Comparison of ENCODE assay signal across 8 cellular contexts in the genomic region with DNA sequence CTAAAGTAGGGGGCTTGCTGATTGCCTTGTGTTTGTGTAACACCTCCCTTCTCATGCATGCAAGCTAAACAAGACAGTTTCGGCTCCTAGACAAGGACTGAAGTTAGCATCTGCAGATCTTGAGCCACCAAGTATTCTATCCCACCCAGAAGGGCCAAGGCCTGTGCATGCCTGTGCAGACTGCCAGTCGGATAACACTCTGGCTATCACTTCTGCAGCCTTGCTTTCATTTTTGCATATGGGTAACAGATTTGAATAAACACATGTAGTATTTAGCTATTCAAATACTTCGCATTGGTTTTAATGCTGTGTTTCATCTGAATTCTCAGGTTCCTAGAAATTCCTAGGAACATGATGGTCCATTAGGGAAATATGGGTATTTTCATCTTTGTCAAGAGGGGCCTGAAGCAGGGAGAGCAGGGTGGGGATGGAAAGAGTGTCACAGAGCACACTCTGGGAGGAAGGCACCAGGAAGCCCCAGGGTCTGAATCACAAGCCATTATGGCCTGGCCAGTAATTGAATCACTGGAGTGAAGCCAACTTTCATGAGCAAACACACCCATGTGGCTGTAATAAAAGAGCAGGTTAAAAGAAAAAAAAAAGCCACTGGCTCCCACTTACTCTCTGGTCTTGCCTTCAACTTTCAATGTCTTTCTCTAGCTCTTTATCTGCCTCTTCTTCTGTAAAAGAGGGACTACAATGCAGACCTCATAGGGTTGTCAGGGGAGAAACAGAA. TPM values are rescaled to one million over a fixed set of nuclear protein-coding genes. Genes with fewer than 3 reads are reported as not detected.
DNase-seq lines count a peak whose midpoint lies in the region; ATAC-seq, FAIRE-seq and TF ChIP-seq lines count a peak whose summit lies in the region.

No MANE protein-coding gene starts in this region.

- ATAC-seq in HG02610 (IDR thresholded peaks at IDR 0.05; ENCODE audit: unreplicated experiment): no peak
- no peak for ATAC-seq in stimulated activated naive B cell treated with anti-CD40 and anti-IgM and Interleukin-4, amounts not matched to agents 10 μg/mL and 1 μg/mL and 100 μg/mL, for 72 hours (replicated peaks)

- H3K4me3 Mint-ChIP-seq in stimulated activated naive B cell treated with anti-CD40 and anti-IgM and Interleukin-4, amounts not matched to agents 10 μg/mL and 1 μg/mL and 100 μg/mL, for 72 hours: no peak overlapping the region

- H3K27ac Mint-ChIP-seq in stimulated activated naive B cell treated with anti-CD40 and anti-IgM and Interleukin-4, amounts not matched to agents 10 μg/mL and 1 μg/mL and 100 μg/mL, for 72 hours: no peak overlapping the region

- no peaks in the 10 kb centered on the region for H3K27me3 Mint-ChIP-seq in stimulated activated naive B cell treated with anti-CD40 and anti-IgM and Interleukin-4, amounts not matched to agents 10 μg/mL and 1 μg/mL and 100 μg/mL, for 72 hours

- peak; percentile 75 for DNase-seq in BE2C
- DNase-seq in M059J (ENCODE audit: low read depth): peak; percentile 96
- peak; percentile 44 to 79 for DNase-seq in SJCRH30
- DNase-seq in hepatic stellate cell (ENCODE audit: low spot score): peak; percentile 49
- DNase-seq in stimulated activated naive B cell treated with anti-CD40 and anti-IgM and Interleukin-4, amounts not matched to agents 10 μg/mL and 1 μg/mL and 100 μg/mL, for 72 hours: no peak
- no peak for DNase-seq in WERI-Rb-1
- DNase-seq in D721Med (ENCODE audit: insufficient read length, low spot score): no peak

- FAIRE-seq in D721Med (lab: Jason Lieb, UNC): no peak

- no peaks in the 10 kb centered on the region for H3K36me3 ChIP-seq in BE2C
- no peaks in the 10 kb centered on the region for H3K36me3 ChIP-seq in SJCRH30
- H3K36me3 ChIP-seq in WERI-Rb-1: no peaks in the 10 kb centered on the region

- H3K9me3 Mint-ChIP-seq in stimulated activated naive B cell treated with anti-CD40 and anti-IgM and Interleukin-4, amounts not matched to agents 10 μg/mL and 1 μg/mL and 100 μg/mL, for 72 hours: no peaks in the 10 kb centered on the region

- H3K4me3 ChIP-seq in BE2C (ENCODE audit: low read depth, low read length) (peak overlapping the region; percentile 26; the same call in 1 of the 2 replicates), SJCRH30 (no peak overlapping the region), WERI-Rb-1 (ENCODE audit: low read depth, low read length) (no peak overlapping the region)

- TF ChIP-seq CTCF in BE2C (IDR thresholded peaks at IDR 0.05; ENCODE audit: low read depth, low read length) (no peak), WERI-Rb-1 (IDR thresholded peaks at IDR 0.05; ENCODE audit: low read depth, low read length) (no peak), D721Med (IDR thresholded peaks at IDR 0.05; ENCODE audit: insufficient read depth, missing control alignments) (no peak)

- H3K27me3 ChIP-seq in BE2C (no peaks in the 10 kb centered on the region), SJCRH30 (no peaks in the 10 kb centered on the region), WERI-Rb-1 (ENCODE audit: insufficient read depth, low read depth, severe bottlenecking) (no peaks in the 10 kb centered on the region)

- H3K4me1 ChIP-seq in BE2C (peaks cover 21% of the 10 kb centered on the region), SJCRH30 (peaks cover 52% of the 10 kb centered on the region)

- no peaks in the 10 kb centered on the region for H3K36me3 Mint-ChIP-seq in stimulated activated naive B cell treated with anti-CD40 and anti-IgM and Interleukin-4, amounts not matched to agents 10 μg/mL and 1 μg/mL and 100 μg/mL, for 72 hours

- H3K4me1 Mint-ChIP-seq in stimulated activated naive B cell treated with anti-CD40 and anti-IgM and Interleukin-4, amounts not matched to agents 10 μg/mL and 1 μg/mL and 100 μg/mL, for 72 hours: no peaks in the 10 kb centered on the region

- H3K9me3 ChIP-seq in BE2C (no peaks in the 10 kb centered on the region), SJCRH30 (replicated peaks) (no peaks in the 10 kb centered on the region), WERI-Rb-1 (ENCODE audit: severe bottlenecking) (no peaks in the 10 kb centered on the region)

- peak overlapping the region; percentile 24 for H3K27ac ChIP-seq in SJCRH30
- H3K27ac ChIP-seq in WERI-Rb-1: no peak overlapping the region

RNA-seq across cellular contexts. Expression of gene GADD45A, which starts 28.2 kb away (rescaled TPM):
- polyA plus RNA-seq in BE2C (2012; ENCODE audit: insufficient read depth, insufficient read length, low read depth): 64.4 TPM
- 46.6 and 48.8 TPM in 2 replicates for total RNA-seq in M059J (2014; rRNA removed; shearing (Covaris generic))
- 103 and 126 TPM in 2 replicates for total RNA-seq in SJCRH30 (2014; rRNA removed; shearing (Covaris generic))

Comparison
In these comparisons a context has a peak if more than half of its experiments do, and no peak if none do; other contexts are left out.
1. DNase-seq: peak in BE2C (single experiment), M059J (single experiment), SJCRH30 (2 of 2) and hepatic stellate cell (single experiment); none in stimulated activated naive B cell treated with anti-CD40 and anti-IgM and Interleukin-4, amounts not matched to agents 10 μg/mL and 1 μg/mL and 100 μg/mL, for 72 hours (single experiment), WERI-Rb-1 (single experiment) and D721Med (single experiment).